In genomic region chr20:25532015-25532751, GRCh38 we compare ENCODE assay signal across 15 cellular contexts. TPM values are rescaled to one million over a fixed set of nuclear protein-coding genes. Genes with fewer than 3 reads are reported as not detected.
DNase-seq lines count a peak whose midpoint lies in the region; ATAC-seq and TF ChIP-seq lines count a peak whose summit lies in the region.
"Had no signal": no experiment of that assay in that cellular context is flagged by ENCODE, and none has a peak within 500 bp of the region (broad histone marks: within the 10 kb centered on the region; RNA-seq: fewer than 3 reads in every experiment).

No MANE protein-coding gene starts in this region.

- H2BK120ac ChIP-seq in mesendoderm (ENCODE audit: low read depth, low read length) = no peak overlapping the region

- H3K9me2 ChIP-seq in SK-N-SH = no peaks in the 10 kb centered on the region

- H3K4me2 ChIP-seq in SK-N-SH (no peak overlapping the region), mesendoderm (ENCODE audit: low read length) (no peak overlapping the region)

- peaks cover 4% of the 10 kb centered on the region for H3F3A ChIP-seq in SK-N-SH (replicated peaks; ENCODE audit: insufficient read depth)

- DNase-seq in SK-N-SH = peak; percentile 64
- peak; percentile 43 for DNase-seq in endothelial cell (ENCODE audit: low spot score)
- DNase-seq in mesendoderm = peak; percentile 62
- DNase-seq in upper lobe of right lung = no peak
- no peak for DNase-seq in OCI-M1 (lab: John Stamatoyannopoulos, UW)
- DNase-seq in Caco-2 = no peak
- no peak for DNase-seq in DMS79 (lab: John Stamatoyannopoulos, UW)
- DNase-seq: DMS53, IMR-90, NCI-H2081, RPMI8226 had no signal

- CTCF ChIA-PET in SK-N-SH (lab: Yijun Ruan, JAX) = interaction anchor here (0.8 to 1.3 kb wide), 5 partner anchors 9 to 21 kb away, joined by 3 to 6 read pairs (median 3); no protein-coding TSS in a partner anchor
- CTCF ChIA-PET in Caco-2 (lab: Charles Lee) = no interaction called here

- POLR2A ChIA-PET in SK-N-SH (lab: Yijun Ruan, JAX) = interaction anchor here (1.0 kb wide), 1 partner anchor 14 kb away, joined by 3 read pairs; no protein-coding TSS in a partner anchor
- POLR2A ChIA-PET in Caco-2 (lab: Charles Lee) = no interaction called here

- H2BK5ac ChIP-seq in mesendoderm (ENCODE audit: low read length) = no peak overlapping the region

- TF ChIP-seq CTCF in SK-N-SH (IDR thresholded peaks at IDR 0.05) (no peak), endothelial cell (IDR thresholded peaks at IDR 0.05; ENCODE audit: unreplicated experiment) (no peak), upper lobe of right lung (IDR thresholded peaks at IDR 0.05) (no peak), Caco-2 (IDR thresholded peaks at IDR 0.05; ENCODE audit: insufficient read depth in 1 of 2, low read depth in 1 of 2, low read length in 1 of 2, severe bottlenecking in 1 of 2, unreplicated experiment in 1 of 2) (no peak)

- intact Hi-C loops in upper lobe of right lung (cut with DNase I) (no loop called here), Caco-2 (cut with micrococcal nuclease; ENCODE audit: unreplicated experiment) (no loop called here)

- H2AK5ac ChIP-seq in mesendoderm (ENCODE audit: low read length) = no peak overlapping the region

- no peak overlapping the region for H4K8ac ChIP-seq in mesendoderm (ENCODE audit: low read depth, low read length)

- H2AFZ ChIP-seq in SK-N-SH (ENCODE audit: low read depth) = no peak overlapping the region

- H3K27me3 Mint-ChIP-seq in endothelial cell (ENCODE audit: unreplicated experiment) (peaks cover 19% of the 10 kb centered on the region), Caco-2 (ENCODE audit: insufficient read depth, unreplicated experiment) (no peaks in the 10 kb centered on the region)

- no peak for ATAC-seq in SK-N-SH treated with all-trans-retinoic acid at 6 μM for 48 hours
- ATAC-seq in upper lobe of right lung = peak; percentile 76

- H3K18ac ChIP-seq in mesendoderm (ENCODE audit: low read length) = no peak overlapping the region

- H3K27me3 ChIP-seq in SK-N-SH (ENCODE audit: insufficient read depth) (no peaks in the 10 kb centered on the region), mesendoderm (ENCODE audit: insufficient read depth, low read length, poor library complexity) (no peaks in the 10 kb centered on the region), upper lobe of right lung (no peaks in the 10 kb centered on the region), Caco-2 (replicated peaks; ENCODE audit: control insufficient read depth, insufficient read depth, low read length) (no peaks in the 10 kb centered on the region)

- H3K36me3 ChIP-seq in SK-N-SH (replicated peaks in 1 of 2; ENCODE audit: control insufficient read depth in 1 of 2, insufficient read depth in 2 of 2, low read length in 1 of 2) (no peaks in the 10 kb centered on the region), mesendoderm (ENCODE audit: control insufficient read depth, insufficient read depth, low read length) (no peaks in the 10 kb centered on the region), upper lobe of right lung (no peaks in the 10 kb centered on the region), Caco-2 (ENCODE audit: control insufficient read depth, insufficient read depth, low read length) (no peaks in the 10 kb centered on the region)

- peak; percentile 43 for TF ChIP-seq RAD21 in SK-N-SH (IDR thresholded peaks at IDR 0.05; ENCODE audit: low read length)

- H3K27ac ChIP-seq in SK-N-SH (ENCODE audit: low read depth in 2 of 2, low read length in 1 of 2) (peak overlapping the region in 1 of 2 experiments; percentile 55; a peak in 2 of 4 replicates), mesendoderm (ENCODE audit: low read depth, low read length) (no peak overlapping the region), upper lobe of right lung (no peak overlapping the region)
- H3K27ac ChIP-seq: 22Rv1, coronary artery had no signal

- H3K4ac ChIP-seq in mesendoderm (ENCODE audit: low read depth, low read length) = no peak overlapping the region

- H3K4me3 ChIP-seq in SK-N-SH (ENCODE audit: low read depth in 2 of 2, low read length in 1 of 2) = no peak overlapping the region
- no peak overlapping the region for H3K4me3 ChIP-seq in mesendoderm (ENCODE audit: low read length)
- no peak overlapping the region for H3K4me3 ChIP-seq in upper lobe of right lung
- no peak overlapping the region for H3K4me3 ChIP-seq in Caco-2 (ENCODE audit: low read depth, low read length)
- H3K4me3 ChIP-seq: coronary artery had no signal

- H3K9me3 ChIP-seq in SK-N-SH (no peaks in the 10 kb centered on the region), upper lobe of right lung (no peaks in the 10 kb centered on the region), Caco-2 (peaks cover 6% of the 10 kb centered on the region; the same call in 1 of the 2 replicates)

- H3K79me1 ChIP-seq in mesendoderm (ENCODE audit: low read length) = peaks cover 27% of the 10 kb centered on the region

- no peak overlapping the region for H3K9ac ChIP-seq in SK-N-SH
- H3K9ac ChIP-seq in mesendoderm (ENCODE audit: low read length) = no peak overlapping the region

- H3K23ac ChIP-seq in mesendoderm (ENCODE audit: low read length) = no peak overlapping the region

- H4K5ac ChIP-seq in mesendoderm (ENCODE audit: low read length) = no peak overlapping the region

- H4K20me1 ChIP-seq in SK-N-SH (ENCODE audit: insufficient read depth) = 0 out of 2 replicates have a peak, but pooled peaks cover 10% of the 10 kb centered on the region

- H3K4me1 ChIP-seq in SK-N-SH (ENCODE audit: control insufficient read depth in 1 of 2, insufficient read depth in 2 of 2, low read depth in 1 of 2, low read length in 1 of 2) (peaks cover 0 to 12% of the 10 kb centered on the region in 2 experiments; a peak in 1 of 4 replicates), mesendoderm (ENCODE audit: control insufficient read depth, low read depth, low read length) (peaks cover 3% of the 10 kb centered on the region), upper lobe of right lung (no peaks in the 10 kb centered on the region), Caco-2 (no peaks in the 10 kb centered on the region)

- H3K79me2 ChIP-seq in SK-N-SH (ENCODE audit: insufficient read depth) = peaks cover 36% of the 10 kb centered on the region
- peaks cover 20% of the 10 kb centered on the region for H3K79me2 ChIP-seq in mesendoderm (ENCODE audit: control insufficient read depth, insufficient read depth, low read length)

- 83% methylated on average over 5 of the region's 12 CpGs for WGBS in SK-N-SH (ENCODE audit: low lambda C conversion rate)
- WGBS in mesendoderm (ENCODE audit: extremely low coverage, insufficient coverage, low lambda C conversion rate) = no CpG with 5 or more reads among the region's 12 CpGs

- H2BK15ac ChIP-seq in mesendoderm (replicated peaks; ENCODE audit: low read depth) = no peak overlapping the region

- no TSS peak for BruUV-seq in Caco-2 (replicated peaks; lab: Mats Ljungman, UMichigan)

- TF ChIP-seq EP300 in SK-N-SH (IDR thresholded peaks at IDR 0.05; ENCODE audit: borderline replicate concordance in 1 of 2, low read depth in 1 of 2, low read length in 1 of 2) = no peak

- H3K56ac ChIP-seq in mesendoderm (ENCODE audit: low read length) = no peak overlapping the region

- H3K36me3 Mint-ChIP-seq in endothelial cell (ENCODE audit: low read depth, unreplicated experiment) = peaks cover 22% of the 10 kb centered on the region
- H3K36me3 Mint-ChIP-seq in Caco-2 (ENCODE audit: insufficient read depth, unreplicated experiment) = peaks cover 5% of the 10 kb centered on the region

- peaks cover 59% of the 10 kb centered on the region for H3K4me1 Mint-ChIP-seq in endothelial cell (ENCODE audit: unreplicated experiment)
- no peaks in the 10 kb centered on the region for H3K4me1 Mint-ChIP-seq in Caco-2 (ENCODE audit: low read depth, unreplicated experiment)

- H3K4me3 Mint-ChIP-seq in endothelial cell (ENCODE audit: unreplicated experiment) = peak overlapping the region; percentile 83
- H3K4me3 Mint-ChIP-seq in Caco-2 (ENCODE audit: unreplicated experiment) = no peak overlapping the region
- H3K4me3 Mint-ChIP-seq: nephron had no signal

- peak overlapping the region; percentile 97 for H3K27ac Mint-ChIP-seq in endothelial cell (ENCODE audit: unreplicated experiment)
- H3K27ac Mint-ChIP-seq in Caco-2 (ENCODE audit: unreplicated experiment) = no peak overlapping the region

- no peaks in the 10 kb centered on the region for H3K9me3 Mint-ChIP-seq in endothelial cell (ENCODE audit: unreplicated experiment)
- H3K9me3 Mint-ChIP-seq in Caco-2 (ENCODE audit: unreplicated experiment) = peaks cover 10% of the 10 kb centered on the region

TF ChIP-seq in SK-N-SH treated with all-trans-retinoic acid at 6 μM for 48 hours, 23 proteins besides CTCF, POLR2A, EP300 and RAD21 (continues in another document):
- no peak for TF ChIP-seq CREB5 (CRISPR knock-in tag; IDR thresholded peaks at IDR 0.05; ENCODE audit: low read depth)
- TF ChIP-seq SNAI2 (CRISPR knock-in tag; IDR thresholded peaks at IDR 0.05) = no peak

RNA-seq across cellular contexts. Expression of gene NINL, which starts 53.1 kb away (rescaled TPM):
- 22.5 and 23.9 TPM in 2 replicates for polyA plus RNA-seq in SK-N-SH (2012; rRNA removed)
- 13.1 and 17.3 TPM in 2 replicates for polyA plus RNA-seq in SK-N-SH (2012; cell fraction: cytosol; rRNA removed)
- polyA plus RNA-seq in SK-N-SH (2012; cell fraction: nucleus; rRNA removed) = 92.5 and 116 TPM in 2 replicates
- 95.5 TPM for total RNA-seq in endothelial cell (ENCODE audit: unreplicated experiment)
- 9.5 TPM for polyA plus RNA-seq in mesendoderm (2013, experiment 1 of 2)
- polyA plus RNA-seq in mesendoderm (2013, experiment 2 of 2) = 9.8 TPM
- 13.2 TPM for total RNA-seq in upper lobe of right lung
- total RNA-seq in Caco-2 (2022) = 11.2 and 13.6 TPM in 2 replicates

Comparison
In these comparisons a context has a peak if more than half of its experiments do, and no peak if none do; other contexts are left out.
1. DNase-seq: peak in SK-N-SH (single experiment), endothelial cell (single experiment) and mesendoderm (single experiment); none in upper lobe of right lung (single experiment), OCI-M1 (single experiment), Caco-2 (0 of 2) and DMS79 (single experiment).